In the genomic region with DNA sequence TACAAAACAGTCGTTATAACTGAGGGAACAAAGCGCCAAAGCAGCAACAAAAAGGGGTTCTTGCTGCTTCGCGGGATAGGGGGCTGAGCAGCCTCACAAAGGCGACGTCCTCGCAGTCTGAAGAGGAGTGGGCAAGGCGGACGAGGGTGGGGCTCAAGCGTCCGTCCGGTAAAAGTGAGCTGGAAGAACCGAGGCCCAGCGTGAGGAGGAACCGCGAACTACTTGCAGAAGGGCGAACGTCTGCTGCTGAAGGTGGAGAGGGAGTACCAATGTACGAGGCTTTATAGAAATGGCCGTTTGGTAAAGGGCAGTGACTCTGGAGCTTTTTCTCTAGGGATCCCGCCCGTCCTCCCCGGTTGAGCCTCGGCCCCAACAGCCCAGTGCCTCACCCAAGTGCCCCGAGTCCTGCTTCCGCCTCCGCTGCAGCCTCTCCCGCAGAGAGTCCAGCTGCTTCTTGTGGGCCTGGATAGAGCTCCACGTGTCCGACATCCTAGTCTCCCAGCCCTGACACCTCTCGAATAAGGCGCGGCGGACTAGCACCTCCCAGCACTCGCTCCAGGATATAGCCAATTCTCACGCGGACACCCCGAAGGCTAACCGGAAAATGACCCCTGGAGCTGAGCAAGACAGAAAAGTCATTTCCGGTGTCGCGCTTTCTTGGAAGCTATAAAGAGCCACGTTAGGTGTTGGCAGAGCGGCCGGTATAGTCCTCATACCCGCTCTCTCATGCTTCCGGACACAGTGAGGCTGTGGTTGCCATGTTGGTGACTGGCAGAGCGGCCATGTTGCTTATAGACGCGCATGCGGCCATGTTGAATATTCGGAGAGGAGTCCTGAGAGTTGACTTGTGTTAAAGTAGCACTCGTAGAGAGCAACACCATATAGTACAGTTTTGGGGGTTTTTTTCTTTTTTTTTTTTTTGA, we compare ENCODE assay signal across 8 cellular contexts. TPM values are rescaled to one million over a fixed set of nuclear protein-coding genes. Genes with fewer than 3 reads are reported as not detected.
DNase-seq lines count a peak whose midpoint lies in the region; ATAC-seq and TF ChIP-seq lines count a peak whose summit lies in the region.

A gene (minus strand): TSS at position 606 of the 923 bp plus-strand sequence. CDS start 117 bp downstream, at position 489.

- H3K27me3 ChIP-seq in GM06990 (replicated peaks; ENCODE audit: control insufficient read depth, insufficient read depth, low read length) (no peaks in the 10 kb centered on the region), suprapubic skin (no peaks in the 10 kb centered on the region)

- peaks cover 13% of the 10 kb centered on the region for H3K36me3 Mint-ChIP-seq in activated naive CD4-positive, alpha-beta T cell treated with anti-CD3 and anti-CD28 coated beads, Interleukin-2, amount 50 U/mL, for 24 hours

- TF ChIP-seq CTCF in GM06990 (IDR thresholded peaks at IDR 0.05; ENCODE audit: insufficient read depth, low read length, poor library complexity, severe bottlenecking) (no peak), suprapubic skin (IDR thresholded peaks at IDR 0.05) (no peak)

- H3K27me3 Mint-ChIP-seq in activated naive CD4-positive, alpha-beta T cell treated with anti-CD3 and anti-CD28 coated beads, Interleukin-2, amount 50 U/mL, for 24 hours, result no peaks in the 10 kb centered on the region

- peak in 1 of 2 donors; percentile 35 for TF ChIP-seq POLR2A in suprapubic skin (IDR thresholded peaks at IDR 0.05)

- H3K4me1 ChIP-seq in suprapubic skin, result peaks cover 27% of the 10 kb centered on the region

- under 1% methylated on average over 31 of the region's 53 CpGs for WGBS in suprapubic skin

- peak within 1 kb of the TSS; percentile 94 for H3K4me3 Mint-ChIP-seq in activated naive CD4-positive, alpha-beta T cell treated with anti-CD3 and anti-CD28 coated beads, Interleukin-2, amount 50 U/mL, for 24 hours

- H3K27ac Mint-ChIP-seq in activated naive CD4-positive, alpha-beta T cell treated with anti-CD3 and anti-CD28 coated beads, Interleukin-2, amount 50 U/mL, for 24 hours, result peak within 1 kb of the TSS; percentile 97

- H3K4me1 Mint-ChIP-seq in activated naive CD4-positive, alpha-beta T cell treated with anti-CD3 and anti-CD28 coated beads, Interleukin-2, amount 50 U/mL, for 24 hours, result peaks cover 39% of the 10 kb centered on the region

- TF ChIP-seq EP300 in suprapubic skin (IDR thresholded peaks at IDR 0.05), result no peak

- no peaks in the 10 kb centered on the region; the same call in 1 of the 2 replicates for H3K36me3 ChIP-seq in GM06990 (ENCODE audit: control insufficient read depth, insufficient read depth, low read length)
- peaks cover 13% of the 10 kb centered on the region for H3K36me3 ChIP-seq in suprapubic skin

- DNase-seq in GM06990 (ENCODE audit: extremely low read depth, insufficient read length) (peak; percentile 86), NCI-H1092 (lab: John Stamatoyannopoulos, UW) (peak; percentile 99), globus pallidus (ENCODE audit: low spot score) (peak; percentile 99), nucleus accumbens (lab: John Stamatoyannopoulos, UW) (peak; percentile 55 to 99 (median 95)), suprapubic skin (ENCODE audit: low spot score in 2 of 2) (peak; percentile 97 to 98)

- no peaks in the 10 kb centered on the region for H3K9me3 Mint-ChIP-seq in activated naive CD4-positive, alpha-beta T cell treated with anti-CD3 and anti-CD28 coated beads, Interleukin-2, amount 50 U/mL, for 24 hours

- peak; percentile 97 for ATAC-seq in HG02588 (IDR thresholded peaks at IDR 0.05; ENCODE audit: unreplicated experiment)
- ATAC-seq in SK-N-SH treated with all-trans-retinoic acid at 6 μM for 48 hours, result peak; percentile 99

- peak within 1 kb of the TSS; percentile 70 for H3K27ac ChIP-seq in suprapubic skin

- H3K4me3 ChIP-seq in GM06990 (replicated peaks; ENCODE audit: low read depth, low read length) (peak within 1 kb of the TSS; percentile 91), suprapubic skin (peak within 1 kb of the TSS; percentile 62)

- H3K9me3 ChIP-seq in suprapubic skin, result no peaks in the 10 kb centered on the region

TF ChIP-seq in SK-N-SH treated with all-trans-retinoic acid at 6 μM for 48 hours, 23 proteins besides CTCF, POLR2A, EP300 and RAD21 (continues in another document):
- TF ChIP-seq, protein P1, sequence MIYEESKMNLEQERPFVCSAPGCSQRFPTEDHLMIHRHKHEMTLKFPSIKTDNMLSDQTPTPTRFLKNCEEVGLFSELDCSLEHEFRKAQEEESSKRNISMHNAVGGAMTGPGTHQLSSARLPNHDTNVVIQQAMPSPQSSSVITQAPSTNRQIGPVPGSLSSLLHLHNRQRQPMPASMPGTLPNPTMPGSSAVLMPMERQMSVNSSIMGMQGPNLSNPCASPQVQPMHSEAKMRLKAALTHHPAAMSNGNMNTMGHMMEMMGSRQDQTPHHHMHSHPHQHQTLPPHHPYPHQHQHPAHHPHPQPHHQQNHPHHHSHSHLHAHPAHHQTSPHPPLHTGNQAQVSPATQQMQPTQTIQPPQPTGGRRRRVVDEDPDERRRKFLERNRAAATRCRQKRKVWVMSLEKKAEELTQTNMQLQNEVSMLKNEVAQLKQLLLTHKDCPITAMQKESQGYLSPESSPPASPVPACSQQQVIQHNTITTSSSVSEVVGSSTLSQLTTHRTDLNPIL (CRISPR knock-in tag; IDR thresholded peaks at IDR 0.05; ENCODE audit: low read depth), result no peak
- 0 out of 2 replicates have a peak, but pooled peaks have one; percentile 82 for TF ChIP-seq CSDC2 (CRISPR knock-in tag; IDR thresholded peaks at IDR 0.05)
- TF ChIP-seq PPARA (CRISPR knock-in tag; IDR thresholded peaks at IDR 0.05; ENCODE audit: borderline replicate concordance), result no peak
- TF ChIP-seq, protein P2, sequence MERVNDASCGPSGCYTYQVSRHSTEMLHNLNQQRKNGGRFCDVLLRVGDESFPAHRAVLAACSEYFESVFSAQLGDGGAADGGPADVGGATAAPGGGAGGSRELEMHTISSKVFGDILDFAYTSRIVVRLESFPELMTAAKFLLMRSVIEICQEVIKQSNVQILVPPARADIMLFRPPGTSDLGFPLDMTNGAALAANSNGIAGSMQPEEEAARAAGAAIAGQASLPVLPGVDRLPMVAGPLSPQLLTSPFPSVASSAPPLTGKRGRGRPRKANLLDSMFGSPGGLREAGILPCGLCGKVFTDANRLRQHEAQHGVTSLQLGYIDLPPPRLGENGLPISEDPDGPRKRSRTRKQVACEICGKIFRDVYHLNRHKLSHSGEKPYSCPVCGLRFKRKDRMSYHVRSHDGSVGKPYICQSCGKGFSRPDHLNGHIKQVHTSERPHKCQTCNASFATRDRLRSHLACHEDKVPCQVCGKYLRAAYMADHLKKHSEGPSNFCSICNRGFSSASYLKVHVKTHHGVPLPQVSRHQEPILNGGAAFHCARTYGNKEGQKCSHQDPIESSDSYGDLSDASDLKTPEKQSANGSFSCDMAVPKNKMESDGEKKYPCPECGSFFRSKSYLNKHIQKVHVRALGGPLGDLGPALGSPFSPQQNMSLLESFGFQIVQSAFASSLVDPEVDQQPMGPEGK (CRISPR knock-in tag; IDR thresholded peaks at IDR 0.05; ENCODE audit: borderline replicate concordance), result no peak
- TF ChIP-seq, protein P3, sequence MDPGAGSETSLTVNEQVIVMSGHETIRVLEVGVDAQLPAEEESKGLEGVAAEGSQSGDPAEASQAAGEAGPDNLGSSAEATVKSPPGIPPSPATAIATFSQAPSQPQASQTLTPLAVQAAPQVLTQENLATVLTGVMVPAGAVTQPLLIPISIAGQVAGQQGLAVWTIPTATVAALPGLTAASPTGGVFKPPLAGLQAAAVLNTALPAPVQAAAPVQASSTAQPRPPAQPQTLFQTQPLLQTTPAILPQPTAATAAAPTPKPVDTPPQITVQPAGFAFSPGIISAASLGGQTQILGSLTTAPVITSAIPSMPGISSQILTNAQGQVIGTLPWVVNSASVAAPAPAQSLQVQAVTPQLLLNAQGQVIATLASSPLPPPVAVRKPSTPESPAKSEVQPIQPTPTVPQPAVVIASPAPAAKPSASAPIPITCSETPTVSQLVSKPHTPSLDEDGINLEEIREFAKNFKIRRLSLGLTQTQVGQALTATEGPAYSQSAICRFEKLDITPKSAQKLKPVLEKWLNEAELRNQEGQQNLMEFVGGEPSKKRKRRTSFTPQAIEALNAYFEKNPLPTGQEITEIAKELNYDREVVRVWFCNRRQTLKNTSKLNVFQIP (CRISPR knock-in tag; IDR thresholded peaks at IDR 0.05; ENCODE audit: borderline replicate concordance, low read depth), result no peak
- no peak for TF ChIP-seq RARB (CRISPR knock-in tag; IDR thresholded peaks at IDR 0.05)
- TF ChIP-seq ZNF70 (CRISPR knock-in tag; IDR thresholded peaks at IDR 0.05), result peak; percentile 46
- TF ChIP-seq ISL1 (CRISPR knock-in tag; IDR thresholded peaks at IDR 0.05), result peak; percentile 49
- 0 out of 2 replicates have a peak, but pooled peaks have one; percentile 48 for TF ChIP-seq ZFP3 (CRISPR knock-in tag; IDR thresholded peaks at IDR 0.05)
- no peak for TF ChIP-seq ZNF8 (CRISPR knock-in tag; IDR thresholded peaks at IDR 0.05)
- TF ChIP-seq TCF4 (CRISPR knock-in tag; IDR thresholded peaks at IDR 0.05; ENCODE audit: borderline replicate concordance), result no peak
- TF ChIP-seq ZC3H10 (CRISPR knock-in tag; IDR thresholded peaks at IDR 0.05), result no peak
- 0 out of 2 replicates have a peak, but pooled peaks have one; percentile 46 for TF ChIP-seq ZNF565 (CRISPR knock-in tag; conservative IDR thresholded peaks at IDR 0.05; ENCODE audit: low read depth)
- TF ChIP-seq TOX (CRISPR knock-in tag; IDR thresholded peaks at IDR 0.05; ENCODE audit: borderline replicate concordance), result 0 out of 2 replicates have a peak, but pooled peaks have one; percentile 18
- TF ChIP-seq, protein P4, sequence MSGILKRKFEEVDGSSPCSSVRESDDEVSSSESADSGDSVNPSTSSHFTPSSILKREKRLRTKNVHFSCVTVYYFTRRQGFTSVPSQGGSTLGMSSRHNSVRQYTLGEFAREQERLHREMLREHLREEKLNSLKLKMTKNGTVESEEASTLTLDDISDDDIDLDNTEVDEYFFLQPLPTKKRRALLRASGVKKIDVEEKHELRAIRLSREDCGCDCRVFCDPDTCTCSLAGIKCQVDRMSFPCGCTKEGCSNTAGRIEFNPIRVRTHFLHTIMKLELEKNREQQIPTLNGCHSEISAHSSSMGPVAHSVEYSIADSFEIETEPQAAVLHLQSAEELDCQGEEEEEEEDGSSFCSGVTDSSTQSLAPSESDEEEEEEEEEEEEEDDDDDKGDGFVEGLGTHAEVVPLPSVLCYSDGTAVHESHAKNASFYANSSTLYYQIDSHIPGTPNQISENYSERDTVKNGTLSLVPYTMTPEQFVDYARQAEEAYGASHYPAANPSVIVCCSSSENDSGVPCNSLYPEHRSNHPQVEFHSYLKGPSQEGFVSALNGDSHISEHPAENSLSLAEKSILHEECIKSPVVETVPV (CRISPR knock-in tag; IDR thresholded peaks at IDR 0.05), result no peak
- peak; percentile 84; the same call in 1 of the 2 replicates for TF ChIP-seq SNAI2 (CRISPR knock-in tag; IDR thresholded peaks at IDR 0.05)

RNA-seq across cellular contexts. Expression of the gene that starts here (rescaled TPM):
- 100 to 1,000 TPM in 1 of 4 donors, 10 to 100 TPM in 3; 38.9 to 125 (median 44.8) TPM for total RNA-seq in suprapubic skin

Comparison
In these comparisons a context has a peak if more than half of its experiments do, and no peak if none do; other contexts are left out.
1. Peak in every context shown above with its lines: DNase-seq, ATAC-seq, H3K4me3 ChIP-seq and H3K27ac ChIP-seq.